ENCODE assay signal across 13 cellular contexts in genomic region chr20:10635476-10636208, GRCh38. TPM values are rescaled to one million over a fixed set of nuclear protein-coding genes. Genes with fewer than 3 reads are reported as not detected.
DNase-seq lines count a peak whose midpoint lies in the region; ATAC-seq, FAIRE-seq and TF ChIP-seq lines count a peak whose summit lies in the region.
"Had no signal": no experiment of that assay in that cellular context is flagged by ENCODE, and none has a peak within 500 bp of the region (broad histone marks: within the 10 kb centered on the region; RNA-seq: fewer than 3 reads in every experiment).

No MANE protein-coding gene starts in this region.

- H3K79me2 ChIP-seq in MM.1S (ENCODE audit: low read length) = no peaks in the 10 kb centered on the region

- H3K4me2 ChIP-seq in A549 (no peak overlapping the region), MM.1S (ENCODE audit: low read depth, low read length) (no peak overlapping the region)

- FAIRE-seq in A549 (lab: Jason Lieb, UNC) = no peak
- FAIRE-seq: islet of Langerhans had no signal

- H3K4me1 ChIP-seq in A549 = peaks cover 52% of the 10 kb centered on the region
- peaks cover 35% of the 10 kb centered on the region for H3K4me1 ChIP-seq in SJSA1 (replicated peaks)
- peaks cover 48 to 100% (median 70%) of the 10 kb centered on the region in 3 donors for H3K4me1 ChIP-seq in esophagus squamous epithelium
- peaks cover 0 to 52% (median 47%) of the 10 kb centered on the region in 4 donors for H3K4me1 ChIP-seq in sigmoid colon
- no peaks in the 10 kb centered on the region for H3K4me1 ChIP-seq in MM.1S (ENCODE audit: low read length)

- TF ChIP-seq CTCF in A549 (IDR thresholded peaks at IDR 0.05) (no peak), esophagus squamous epithelium (IDR thresholded peaks at IDR 0.05) (no peak), sigmoid colon (IDR thresholded peaks at IDR 0.05) (no peak), MM.1S (IDR thresholded peaks at IDR 0.05; ENCODE audit: low read length) (no peak)

- no peak for TF ChIP-seq POLR2A in A549 (IDR thresholded peaks at IDR 0.05; ENCODE audit: low read length)
- TF ChIP-seq POLR2A in esophagus squamous epithelium (IDR thresholded peaks at IDR 0.05) = no peak
- TF ChIP-seq POLR2A in sigmoid colon (IDR thresholded peaks at IDR 0.05) = no peak

- H4K20me1 ChIP-seq in MM.1S (ENCODE audit: insufficient read depth, low read length) = no peaks in the 10 kb centered on the region

- DNase-seq in A549 (ENCODE audit: low read depth in 1 of 2, low spot score in 1 of 2) = no peak
- no peak for DNase-seq in SJSA1 (ENCODE audit: low read depth in 1 of 2, low spot score in 2 of 2)
- DNase-seq in esophagus squamous epithelium (lab: John Stamatoyannopoulos, UW) = no peak
- DNase-seq in sigmoid colon = no peak
- DNase-seq in SHP77 (lab: John Stamatoyannopoulos, UW) = no peak
- no peak for DNase-seq in MM.1S
- DNase-seq: activated B cell treated with CpG ODN at 0.5 μM for 24 hours, naive B cell, NCI-H2029 treated with DMSO at 0.1 percent for 48 hours had no signal

- H3K36me3 ChIP-seq in SJSA1 = peaks cover 40% of the 10 kb centered on the region
- peaks cover 3 to 32% (median 16%) of the 10 kb centered on the region in 3 donors for H3K36me3 ChIP-seq in esophagus squamous epithelium
- H3K36me3 ChIP-seq in sigmoid colon = peaks cover 13 to 20% (median 18%) of the 10 kb centered on the region in 4 donors
- H3K36me3 ChIP-seq in MM.1S (replicated peaks; ENCODE audit: insufficient read depth, low read length) = no peaks in the 10 kb centered on the region

- no peak for TF ChIP-seq RAD21 in A549 (conservative IDR thresholded peaks at IDR 0.05 in 1 of 2, IDR thresholded peaks at IDR 0.05 in 1 of 2)

- H3F3A ChIP-seq in MM.1S (ENCODE audit: insufficient read depth, low read length) = no peaks in the 10 kb centered on the region

- no peak overlapping the region for H3K9ac ChIP-seq in MM.1S (ENCODE audit: low read length)

- peak overlapping the region in 1 of 2 experiments; percentile 18; a peak in 2 of 6 replicates for H3K27ac ChIP-seq in A549
- H3K27ac ChIP-seq in SJSA1 = peak overlapping the region; percentile 30
- H3K27ac ChIP-seq in esophagus squamous epithelium = peak overlapping the region; percentile 82 to 99 (median 90)
- peak overlapping the region; percentile 62 to 78 (median 76) for H3K27ac ChIP-seq in sigmoid colon
- H3K27ac ChIP-seq in MM.1S (ENCODE audit: low read length) = no peak overlapping the region

- no peak overlapping the region for H3K4me3 ChIP-seq in A549
- no peak overlapping the region for H3K4me3 ChIP-seq in SJSA1
- no peak overlapping the region for H3K4me3 ChIP-seq in esophagus squamous epithelium
- H3K4me3 ChIP-seq in sigmoid colon = no peak overlapping the region
- no peak overlapping the region for H3K4me3 ChIP-seq in MM.1S (ENCODE audit: low read length)

- no peak for ATAC-seq in A549
- no peak for ATAC-seq in HG02981 (IDR thresholded peaks at IDR 0.05; ENCODE audit: unreplicated experiment)
- ATAC-seq in HG03175 (IDR thresholded peaks at IDR 0.05; ENCODE audit: unreplicated experiment) = no peak
- ATAC-seq: HCT116 had no signal

- no peaks in the 10 kb centered on the region for H3K9me2 ChIP-seq in MM.1S (replicated peaks; ENCODE audit: insufficient read depth, low read length)

- CTCF ChIA-PET in A549 (lab: Yijun Ruan, JAX) = interaction anchor here (0.9 to 4.5 kb wide), 12 partner anchors 13 to 668 kb away, joined by 3 to 19 read pairs (median 4); no protein-coding TSS in a partner anchor

- TF ChIP-seq EP300 in A549 (IDR thresholded peaks at IDR 0.05) (no peak), sigmoid colon (IDR thresholded peaks at IDR 0.05) (no peak)

- H3K27me3 ChIP-seq in SJSA1 (replicated peaks) (no peaks in the 10 kb centered on the region), esophagus squamous epithelium (no peaks in the 10 kb centered on the region), sigmoid colon (no peaks in the 10 kb centered on the region), MM.1S (replicated peaks; ENCODE audit: insufficient read depth, low read length) (no peaks in the 10 kb centered on the region)

- 95% methylated on average over 5 of the region's 5 CpGs for WGBS in A549 (ENCODE audit: missing lambda C conversion rate)
- WGBS in esophagus squamous epithelium, 2 donors = 69 to 81% methylated on average over 5 of the region's 5 CpGs
- 85 to 94% methylated on average over 5 of the region's 5 CpGs for WGBS in sigmoid colon, 2 donors

- no peak overlapping the region for H2AFZ ChIP-seq in MM.1S (ENCODE audit: low read length)

- H3K9me3 ChIP-seq in A549 (no peaks in the 10 kb centered on the region), SJSA1 (replicated peaks) (no peaks in the 10 kb centered on the region), esophagus squamous epithelium (no peaks in the 10 kb centered on the region), sigmoid colon (no peaks in the 10 kb centered on the region), MM.1S (replicated peaks; ENCODE audit: insufficient read depth, low read length) (no peaks in the 10 kb centered on the region)

- POLR2A ChIA-PET in A549 (lab: Yijun Ruan, JAX) = interaction anchor here (0.6 to 1.9 kb wide), 4 partner anchors 8 to 83 kb away, joined by 4 to 7 read pairs (median 4); no protein-coding TSS in a partner anchor

- intact Hi-C loops in esophagus squamous epithelium (cut with DNase I) (no loop called here), sigmoid colon (cut with DNase I) (no loop called here)

TF ChIP-seq in A549, 52 proteins besides CTCF, POLR2A, EP300 and RAD21:
- TF ChIP-seq FOXS1 (CRISPR knock-in tag; IDR thresholded peaks at IDR 0.05) (no peak), POLR2AphosphoS2 (conservative IDR thresholded peaks at IDR 0.05; ENCODE audit: low read length) (peak; percentile 92), JUN (IDR thresholded peaks at IDR 0.05) (peak in 1 of 2 experiments; percentile 28; a peak in 1 of 5 replicates)

RNA-seq across cellular contexts. Expression of gene JAG1, which starts 38.2 kb away (rescaled TPM):
- polyA plus RNA-seq in A549 (2011; rRNA removed) = 90.0 and 141 TPM in 2 replicates
- 34.0 and 43.4 TPM in 2 replicates for polyA plus RNA-seq in A549 (2012; cell fraction: cytosol; rRNA removed)
- 147 and 253 TPM in 2 replicates for polyA plus RNA-seq in A549 (2012; cell fraction: nucleus; rRNA removed)
- 75.7 to 80.9 TPM (median 80.8 TPM) in 3 replicates for polyA plus RNA-seq in A549 (2017; fragmentation: RNase III; extraction: RNeasy Plus Mini Kit Qiagen cat#74134 plus additional on column Dnase treatment)
- polyA minus RNA-seq in A549 (2011; rRNA and poly(A)+ RNA removed) = 334 and 370 TPM in 2 replicates
- total RNA-seq in SJSA1 (2014; rRNA removed; shearing (Covaris generic)) = 40.4 and 40.9 TPM in 2 replicates
- 100 to 1,000 TPM in 3 of 4 donors, 10 to 100 TPM in 1; 89.6 to 182 (median 123) TPM for total RNA-seq in esophagus squamous epithelium
- 10 to 100 TPM; 29.9 to 76.4 (median 53.1) TPM for total RNA-seq in sigmoid colon
- polyA plus RNA-seq in sigmoid colon = 10 to 100 TPM in 1 of 3 donors, 1 to 10 TPM in 2; 3.9 to 32.4 (median 4.2) TPM
- total RNA-seq: activated B cell treated with CpG ODN at 0.5 μM for 24 hours had no signal
